22 cellular contexts compared by ENCODE assay signal in genomic region chr20:13180986-13181889, GRCh38. TPM values are rescaled to one million over a fixed set of nuclear protein-coding genes. Genes with fewer than 3 reads are reported as not detected.
DNase-seq lines count a peak whose midpoint lies in the region; ATAC-seq, FAIRE-seq and TF ChIP-seq lines count a peak whose summit lies in the region.
"Had no signal": no experiment of that assay in that cellular context is flagged by ENCODE, and none has a peak within 500 bp of the region (broad histone marks: within the 10 kb centered on the region; RNA-seq: fewer than 3 reads in every experiment).

No MANE protein-coding gene starts in this region.

- POLR2A ChIA-PET in A549 (lab: Yijun Ruan, JAX), result no interaction called here

- H3K36me3 Mint-ChIP-seq in activated naive CD8-positive, alpha-beta T cell treated with anti-CD3 and anti-CD28 coated beads for 36 hours, result peaks cover 2% of the 10 kb centered on the region
- H3K36me3 Mint-ChIP-seq: CD4-positive, alpha-beta memory T cell had no signal

- CTCF ChIA-PET in A549 (lab: Yijun Ruan, JAX), result interaction anchor here (1.0 to 2.1 kb wide), 3 partner anchors 12 to 365 kb away, joined by 3 to 8 read pairs (median 4); no protein-coding TSS in a partner anchor

- H3K9me3 Mint-ChIP-seq in activated naive CD8-positive, alpha-beta T cell treated with anti-CD3 and anti-CD28 coated beads for 36 hours, result peaks cover 21% of the 10 kb centered on the region

- no peak for TF ChIP-seq RAD21 in A549 (conservative IDR thresholded peaks at IDR 0.05 in 1 of 2, IDR thresholded peaks at IDR 0.05 in 1 of 2)

- TF ChIP-seq EP300 in A549 (IDR thresholded peaks at IDR 0.05), result no peak

- peak in 1 of 2 experiments; percentile 66; a peak in 2 of 6 replicates for ATAC-seq in A549
- ATAC-seq in stimulated activated naive CD8-positive, alpha-beta T cell treated with anti-CD3 and anti-CD28 coated beads, Interleukin-15, Interleukin-2, amounts not matched to agents 100 U/mL and 50 U/mL, for 24 hours, result peak; percentile 78
- ATAC-seq in GM19324 (IDR thresholded peaks at IDR 0.05; ENCODE audit: low FRiP score, unreplicated experiment), result no peak

- no peak overlapping the region for H3K27ac ChIP-seq in A549
- H3K27ac ChIP-seq: C4-2B had no signal

- no peaks in the 10 kb centered on the region for H3K4me1 ChIP-seq in A549
- H3K4me1 ChIP-seq: BE2C had no signal

- H3K27me3 Mint-ChIP-seq in activated naive CD8-positive, alpha-beta T cell treated with anti-CD3 and anti-CD28 coated beads for 36 hours, result peaks cover 14% of the 10 kb centered on the region

- no peak for TF ChIP-seq POLR2A in A549 (IDR thresholded peaks at IDR 0.05; ENCODE audit: low read length)

- 15% methylated on average over 7 of the region's 7 CpGs for WGBS in A549 (ENCODE audit: missing lambda C conversion rate)

- no peak for TF ChIP-seq CTCF in A549 (IDR thresholded peaks at IDR 0.05)

- H3K4me1 Mint-ChIP-seq in activated naive CD8-positive, alpha-beta T cell treated with anti-CD3 and anti-CD28 coated beads for 36 hours, result peaks cover 11% of the 10 kb centered on the region
- H3K4me1 Mint-ChIP-seq: CD4-positive, alpha-beta memory T cell had no signal

- DNase-seq in A549 (ENCODE audit: low read depth in 1 of 2, low spot score in 1 of 2) (no peak), NAMALWA (ENCODE audit: low spot score) (peak; percentile 4), SK-N-DZ (ENCODE audit: low spot score) (no peak), NCI-H1436 treated with DMSO at 0.1 percent for 48 hours (lab: John Stamatoyannopoulos, UW) (no peak)
- DNase-seq in activated naive CD8-positive, alpha-beta T cell treated with anti-CD3 and anti-CD28 coated beads for 36 hours, result no peak
- DNase-seq in stimulated activated naive CD8-positive, alpha-beta T cell treated with anti-CD3 and anti-CD28 coated beads, Interleukin-15, Interleukin-2, amounts not matched to agents 100 U/mL and 50 U/mL, for 24 hours, result no peak
- DNase-seq: BE2C; CD4-positive, alpha-beta memory T cell; DMS153; DMS79 treated with DMSO at 0.1 percent for 48 hours; EL; HCEC 1CT; HFFc6; IMR-90 had no signal

- H3K27ac Mint-ChIP-seq in activated naive CD8-positive, alpha-beta T cell treated with anti-CD3 and anti-CD28 coated beads for 36 hours, result peak overlapping the region; percentile 56
- H3K27ac Mint-ChIP-seq: HFFc6 had no signal

- 0 out of 3 replicates have a peak, but pooled peaks cover 4% of the 10 kb centered on the region for H3K9me3 ChIP-seq in A549
- H3K9me3 ChIP-seq: BE2C had no signal

- no peak overlapping the region for H3K4me2 ChIP-seq in A549

- FAIRE-seq in A549 (lab: Jason Lieb, UNC), result peak; percentile 67
- FAIRE-seq: A204.1, D721Med, G401.6, GM12891, H1 had no signal

- H3K4me3 Mint-ChIP-seq in activated naive CD8-positive, alpha-beta T cell treated with anti-CD3 and anti-CD28 coated beads for 36 hours, result no peak overlapping the region
- H3K4me3 Mint-ChIP-seq: CD4-positive, alpha-beta memory T cell; HFFc6 had no signal

- no peak overlapping the region for H3K4me3 ChIP-seq in A549

TF ChIP-seq in A549, 52 proteins besides CTCF, POLR2A, EP300 and RAD21:
- TF ChIP-seq TFCP2L1 (CRISPR knock-in tag; IDR thresholded peaks at IDR 0.05), result no peak
- no peak for TF ChIP-seq PBX3 (IDR thresholded peaks at IDR 0.05)
- TF ChIP-seq HOXB13 (CRISPR knock-in tag; IDR thresholded peaks at IDR 0.05; ENCODE audit: low read depth), result no peak
- no peak for TF ChIP-seq MYC (IDR thresholded peaks at IDR 0.05; ENCODE audit: borderline replicate concordance, low read length)
- TF ChIP-seq FOSB (CRISPR knock-in tag; IDR thresholded peaks at IDR 0.05), result no peak
- TF ChIP-seq CBX8 (IDR thresholded peaks at IDR 0.05), result no peak
- no peak for TF ChIP-seq SMC3 (IDR thresholded peaks at IDR 0.05)
- TF ChIP-seq NFE2L2 (conservative IDR thresholded peaks at IDR 0.05; ENCODE audit: low read length), result no peak
- no peak for TF ChIP-seq CBX2 (IDR thresholded peaks at IDR 0.05; ENCODE audit: borderline replicate concordance, low read depth)
- no peak for TF ChIP-seq GATA3 (IDR thresholded peaks at IDR 0.05; ENCODE audit: borderline replicate concordance)
- TF ChIP-seq USF2 (IDR thresholded peaks at IDR 0.05), result no peak
- no peak for TF ChIP-seq RCOR1 (IDR thresholded peaks at IDR 0.05; ENCODE audit: low read depth, low read length)
- TF ChIP-seq ZNF302 (CRISPR knock-in tag; IDR thresholded peaks at IDR 0.05), result no peak
- no peak for TF ChIP-seq BHLHE40 (IDR thresholded peaks at IDR 0.05; ENCODE audit: low read depth, low read length)
- no peak for TF ChIP-seq CEBPB (IDR thresholded peaks at IDR 0.05)
- no peak for TF ChIP-seq ZFP36 (IDR thresholded peaks at IDR 0.05; ENCODE audit: borderline replicate concordance, partially characterized antibody)
- no peak for TF ChIP-seq HMGXB4 (CRISPR knock-in tag; IDR thresholded peaks at IDR 0.05; ENCODE audit: borderline replicate concordance)
- no peak for TF ChIP-seq FOSL2 (IDR thresholded peaks at IDR 0.05)
- TF ChIP-seq FOSL2 (CRISPR knock-in tag; IDR thresholded peaks at IDR 0.05), result no peak
- no peak for TF ChIP-seq ZC3H11A (IDR thresholded peaks at IDR 0.05)
- TF ChIP-seq ESRRA (IDR thresholded peaks at IDR 0.05; ENCODE audit: borderline replicate concordance, low read length), result no peak

RNA-seq across cellular contexts. Expression of gene ISM1, which starts 39.8 kb away (rescaled TPM):
- polyA plus RNA-seq in A549 (2011; rRNA removed) (0.18 and 0.30 TPM in 2 replicates), A549 (2017; fragmentation: RNase III; extraction: RNeasy Plus Mini Kit Qiagen cat#74134 plus additional on column Dnase treatment) (0.39 to 0.50 TPM (median 0.45 TPM) in 3 replicates)
- polyA plus RNA-seq in A549 (2012; cell fraction: cytosol; rRNA removed), result 0.19 and 0.25 TPM in 2 replicates
- polyA plus RNA-seq in A549 (2012; cell fraction: nucleus; rRNA removed), result 0.06 and 0.19 TPM in 2 replicates
- polyA minus RNA-seq in A549 (2011; rRNA and poly(A)+ RNA removed), result 0.29 and 0.41 TPM in 2 replicates
- total RNA-seq in activated naive CD8-positive, alpha-beta T cell treated with anti-CD3 and anti-CD28 coated beads for 36 hours, result 1 to 10 TPM; 3.2 to 3.4 TPM
- polyA plus RNA-seq in SK-N-DZ (2014; cell fraction: cytosol; rRNA removed), result 0.14 TPM in 1 of 2 replicates, not detected in the other
- not detected in 2 replicates for polyA plus RNA-seq in SK-N-DZ (2014; cell fraction: nucleus; rRNA removed)
- total RNA-seq: IMR-90 had no signal
- polyA plus RNA-seq: AG04450, IMR-90 had no signal
